In the genomic region with DNA sequence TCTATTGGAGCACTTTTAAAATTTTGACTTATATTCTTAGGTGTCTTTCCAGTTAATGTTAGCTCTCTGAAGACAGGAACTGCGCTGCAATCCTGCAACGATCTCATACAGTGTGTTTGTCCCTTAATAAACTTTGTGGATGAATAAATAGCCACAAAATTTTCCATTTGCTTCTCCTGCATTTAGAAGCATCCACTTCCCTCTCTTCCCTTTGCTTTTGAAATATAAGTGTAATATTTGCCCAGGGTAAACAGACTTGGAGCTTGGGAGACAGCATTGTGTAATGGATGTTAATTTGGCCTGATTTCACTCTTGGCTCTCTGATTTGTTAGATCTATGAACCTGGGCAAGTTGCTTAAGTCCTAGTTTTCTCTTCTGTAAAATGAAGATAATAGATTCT, we compare ENCODE assay signal across 14 cellular contexts. TPM values are rescaled to one million over a fixed set of nuclear protein-coding genes. Genes with fewer than 3 reads are reported as not detected.
DNase-seq lines count a peak whose midpoint lies in the region; ATAC-seq, FAIRE-seq and TF ChIP-seq lines count a peak whose summit lies in the region.
"Had no signal": no experiment of that assay in that cellular context is flagged by ENCODE, and none has a peak within 500 bp of the region (broad histone marks: within the 10 kb centered on the region; RNA-seq: fewer than 3 reads in every experiment).

No MANE protein-coding gene starts in this region.

- no peak for TF ChIP-seq EP300 in suprapubic skin (IDR thresholded peaks at IDR 0.05)

- ATAC-seq in HG02973 (IDR thresholded peaks at IDR 0.05; ENCODE audit: unreplicated experiment) = no peak

- no peaks in the 10 kb centered on the region for H3K36me3 ChIP-seq in suprapubic skin

- no peaks in the 10 kb centered on the region for H3K9me3 ChIP-seq in suprapubic skin

- H3K27ac ChIP-seq in suprapubic skin = peak overlapping the region; percentile 81

- no peak for TF ChIP-seq CTCF in suprapubic skin (IDR thresholded peaks at IDR 0.05)

- no peaks in the 10 kb centered on the region for H3K27me3 ChIP-seq in suprapubic skin

- no peak overlapping the region for H3K4me3 ChIP-seq in suprapubic skin

- 56% methylated on average over 2 of the region's 2 CpGs for WGBS in suprapubic skin

- no peak for TF ChIP-seq POLR2A in suprapubic skin (IDR thresholded peaks at IDR 0.05)

- peaks cover 48% of the 10 kb centered on the region for H3K4me1 ChIP-seq in suprapubic skin

- FAIRE-seq in islet of Langerhans (lab: Jason Lieb, UNC) = peak; percentile 98
- FAIRE-seq: GM18507 had no signal

- DNase-seq in SIG-M5 treated with dmso at 0.1 percent for 504 hours (lab: John Stamatoyannopoulos, UW; ENCODE audit: unreplicated experiment) = peak; percentile 47
- DNase-seq in SIG-M5 (lab: John Stamatoyannopoulos, UW) = no peak
- DNase-seq in NCI-H748 (lab: John Stamatoyannopoulos, UW; ENCODE audit: unreplicated experiment) = peak; percentile 75
- no peak for DNase-seq in suprapubic skin (ENCODE audit: low spot score in 2 of 2)
- no peak for DNase-seq in iPS-NIHi11 (ENCODE audit: low spot score)
- DNase-seq in epidermal melanocyte (ENCODE audit: insufficient read length, low spot score) = no peak
- DNase-seq: activated CD4-positive, CD25-positive, alpha-beta regulatory T cell; activated naive CD4-positive, alpha-beta T cell treated with anti-CD3 and anti-CD28 coated beads for 36 hours; KG1; nephron progenitor cell; SW 1271 had no signal

RNA-seq across cellular contexts. Expression of gene CD28, which starts 58.2 kb away (rescaled TPM):
- 1 to 10 TPM in 1 of 4 donors, under 1 TPM in 2, not detected in 1; 0.08 to 1.0 (median 0.15) TPM for total RNA-seq in suprapubic skin

Comparison
In these comparisons a context has a peak if more than half of its experiments do, and no peak if none do; other contexts are left out.
1. DNase-seq: peak in SIG-M5 treated with dmso at 0.1 percent for 504 hours (single experiment) and NCI-H748 (single experiment); none in SIG-M5 (single experiment), suprapubic skin (0 of 2), iPS-NIHi11 (single experiment) and epidermal melanocyte (single experiment).